27 cellular contexts compared by ENCODE assay signal in the genomic region with DNA sequence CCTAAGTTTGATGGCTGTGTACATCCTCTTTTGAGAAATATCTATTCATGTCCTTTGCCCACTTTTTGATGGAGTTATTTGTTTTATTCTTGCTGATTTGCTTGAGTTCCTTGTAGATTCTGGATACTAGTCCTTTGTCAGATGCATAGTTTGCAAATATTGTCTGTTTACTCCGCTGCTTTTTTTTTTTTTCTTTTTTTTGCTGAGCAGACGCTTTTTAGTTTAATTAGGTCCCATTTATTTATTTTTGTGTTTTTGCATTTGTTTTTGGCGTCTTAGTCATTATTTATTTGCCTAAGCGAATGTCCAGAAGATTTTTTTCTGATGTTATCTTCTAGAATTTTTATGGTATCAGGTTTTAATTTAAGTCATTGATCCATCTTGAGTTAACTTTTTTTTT.
"Had no signal": no experiment of that assay in that cellular context is flagged by ENCODE, and none has a peak within 500 bp of the region (broad histone marks: within the 10 kb centered on the region; RNA-seq: fewer than 3 reads in every experiment).

No MANE protein-coding gene starts in this region.

- H3K36me3 ChIP-seq: neural progenitor cell, ovary, spleen, stomach, thoracic aorta, thyroid gland, tibial nerve, upper lobe of left lung, vagina had no signal

- H3K4me1 ChIP-seq: parathyroid adenoma, psoas muscle, spleen, stomach, thyroid gland, tibial nerve, upper lobe of left lung, vagina had no signal

- H3K4me3 ChIP-seq: neural progenitor cell, ovary, psoas muscle, skin epidermis, smooth muscle cell, spleen, stomach, thoracic aorta, thyroid gland, tibial nerve, upper lobe of left lung, vagina had no signal

- H3K27me3 ChIP-seq: neural progenitor cell, ovary, spleen, stomach, thyroid gland, tibial nerve, upper lobe of left lung, vagina had no signal

- H3K9me3 ChIP-seq: ovary, psoas muscle, thoracic aorta, thyroid gland, tibial nerve, vagina had no signal

- DNase-seq: natural killer cell; occipital lobe; ovary; posterior cingulate gyrus; psoas muscle; right cardiac atrium; spleen; stimulated activated CD4-positive, alpha-beta T cell treated with anti-CD3 and anti-CD28 coated beads, Interleukin-12 subunit alpha, Interleukin-12 subunit beta, amount 100 ng/mL, for 4 hours; stimulated activated CD4-positive, alpha-beta T cell treated with anti-CD3 and anti-CD28 coated beads, Interleukin-2, amount 100 ng/mL, for 24 hours; stimulated activated CD4-positive, alpha-beta T cell treated with anti-CD3 and anti-CD28 coated beads, Interleukin-2, amount 100 ng/mL, for 48 hours; stimulated activated CD4-positive, alpha-beta T cell treated with anti-CD3 and anti-CD28 coated beads, Interleukin-4, amount 100 ng/mL, for 24 hours; stimulated activated naive B cell treated with anti-CD40 and anti-IgM and Interleukin-4, amounts not matched to agents 10 μg/mL and 1 μg/mL and 100 μg/mL, for 72 hours; stimulated activated naive CD4-positive, alpha-beta T cell treated with Interleukin-2 at 50 U/mL for 16 hours; stomach; thyroid gland; trophoblast cell; upper lobe of left lung had no signal

- H3K79me2 ChIP-seq: parathyroid adenoma had no signal

- H3K27ac ChIP-seq: neural progenitor cell, ovary, parathyroid adenoma, psoas muscle, skin epidermis, spleen, stomach, thoracic aorta, thyroid gland, tibial nerve, upper lobe of left lung, vagina had no signal

- H3K9ac ChIP-seq: neural progenitor cell, parathyroid adenoma had no signal

- H3K4me2 ChIP-seq: neural progenitor cell, smooth muscle cell had no signal

- FAIRE-seq: urothelium cell line had no signal

- H2AFZ ChIP-seq: neural progenitor cell, parathyroid adenoma had no signal

- ATAC-seq: natural killer cell; psoas muscle; right cardiac atrium; sciatic nerve; stimulated activated effector memory CD8-positive, alpha-beta T cell treated with anti-CD3 and anti-CD28 coated beads, Interleukin-12 subunit alpha, Interleukin-12 subunit beta, amount 100 ng/mL, for 72 hours; stimulated activated naive B cell treated with anti-CD40 and anti-IgM and Interleukin-4, amounts not matched to agents 10 μg/mL and 1 μg/mL and 100 μg/mL, for 72 hours had no signal
